ENCODE assay signal across 1 cellular context in genomic region chr10:118045842-118046490, GRCh38.
TF ChIP-seq lines count a peak whose summit lies in the region.

No MANE protein-coding gene starts in this region.

TF ChIP-seq in K562, 482 proteins besides CTCF, POLR2A, EP300 and RAD21 (continued from another document):
- TF ChIP-seq, protein P1, sequence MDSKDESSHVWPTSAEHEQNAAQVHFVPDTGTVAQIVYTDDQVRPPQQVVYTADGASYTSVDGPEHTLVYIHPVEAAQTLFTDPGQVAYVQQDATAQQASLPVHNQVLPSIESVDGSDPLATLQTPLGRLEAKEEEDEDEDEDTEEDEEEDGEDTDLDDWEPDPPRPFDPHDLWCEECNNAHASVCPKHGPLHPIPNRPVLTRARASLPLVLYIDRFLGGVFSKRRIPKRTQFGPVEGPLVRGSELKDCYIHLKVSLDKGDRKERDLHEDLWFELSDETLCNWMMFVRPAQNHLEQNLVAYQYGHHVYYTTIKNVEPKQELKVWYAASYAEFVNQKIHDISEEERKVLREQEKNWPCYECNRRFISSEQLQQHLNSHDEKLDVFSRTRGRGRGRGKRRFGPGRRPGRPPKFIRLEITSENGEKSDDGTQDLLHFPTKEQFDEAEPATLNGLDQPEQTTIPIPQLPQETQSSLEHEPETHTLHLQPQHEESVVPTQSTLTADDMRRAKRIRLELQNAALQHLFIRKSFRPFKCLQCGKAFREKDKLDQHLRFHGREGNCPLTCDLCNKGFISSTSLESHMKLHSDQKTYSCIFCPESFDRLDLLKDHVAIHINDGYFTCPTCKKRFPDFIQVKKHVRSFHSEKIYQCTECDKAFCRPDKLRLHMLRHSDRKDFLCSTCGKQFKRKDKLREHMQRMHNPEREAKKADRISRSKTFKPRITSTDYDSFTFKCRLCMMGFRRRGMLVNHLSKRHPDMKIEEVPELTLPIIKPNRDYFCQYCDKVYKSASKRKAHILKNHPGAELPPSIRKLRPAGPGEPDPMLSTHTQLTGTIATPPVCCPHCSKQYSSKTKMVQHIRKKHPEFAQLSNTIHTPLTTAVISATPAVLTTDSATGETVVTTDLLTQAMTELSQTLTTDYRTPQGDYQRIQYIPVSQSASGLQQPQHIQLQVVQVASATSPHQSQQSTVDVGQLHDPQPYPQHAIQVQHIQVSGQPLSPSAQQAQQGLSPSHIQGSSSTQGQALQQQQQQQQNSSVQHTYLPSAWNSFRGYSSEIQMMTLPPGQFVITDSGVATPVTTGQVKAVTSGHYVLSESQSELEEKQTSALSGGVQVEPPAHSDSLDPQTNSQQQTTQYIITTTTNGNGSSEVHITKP (IDR thresholded peaks at IDR 0.05; ENCODE audit: partially characterized antibody) = peak; percentile 6
- TF ChIP-seq DPF2 (IDR thresholded peaks at IDR 0.05) (no peak), COPS2 (conservative IDR thresholded peaks at IDR 0.05) (no peak), PHF20 (IDR thresholded peaks at IDR 0.05; ENCODE audit: partially characterized antibody) (peak; percentile 17), NR3C1 (CRISPR knock-in tag; IDR thresholded peaks at IDR 0.05) (peak; percentile 53; the same call in 1 of the 2 replicates), MAX (CRISPR knock-in tag; IDR thresholded peaks at IDR 0.05) (0 out of 2 replicates have a peak, but pooled peaks have one; percentile 20), CREB1 (IDR thresholded peaks at IDR 0.05) (no peak), CREB1 (CRISPR knock-in tag; IDR thresholded peaks at IDR 0.05) (0 out of 2 replicates have a peak, but pooled peaks have one; percentile 14), ZNF830 (CRISPR knock-in tag; IDR thresholded peaks at IDR 0.05) (0 out of 2 replicates have a peak, but pooled peaks have one; percentile 48), CGGBP1 (CRISPR knock-in tag; IDR thresholded peaks at IDR 0.05) (no peak), LCOR (CRISPR knock-in tag; IDR thresholded peaks at IDR 0.05) (peak; percentile 57; the same call in 1 of the 2 replicates), WHSC1 (IDR thresholded peaks at IDR 0.05; ENCODE audit: low read length) (no peak), ZNF584 (CRISPR knock-in tag; IDR thresholded peaks at IDR 0.05; ENCODE audit: low read depth) (no peak)
- TF ChIP-seq, protein P2, sequence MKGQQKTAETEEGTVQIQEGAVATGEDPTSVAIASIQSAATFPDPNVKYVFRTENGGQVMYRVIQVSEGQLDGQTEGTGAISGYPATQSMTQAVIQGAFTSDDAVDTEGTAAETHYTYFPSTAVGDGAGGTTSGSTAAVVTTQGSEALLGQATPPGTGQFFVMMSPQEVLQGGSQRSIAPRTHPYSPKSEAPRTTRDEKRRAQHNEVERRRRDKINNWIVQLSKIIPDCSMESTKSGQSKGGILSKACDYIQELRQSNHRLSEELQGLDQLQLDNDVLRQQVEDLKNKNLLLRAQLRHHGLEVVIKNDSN (CRISPR knock-in tag; IDR thresholded peaks at IDR 0.05) = peak; percentile 16; the same call in 1 of the 2 replicates
- TF ChIP-seq, protein P3, sequence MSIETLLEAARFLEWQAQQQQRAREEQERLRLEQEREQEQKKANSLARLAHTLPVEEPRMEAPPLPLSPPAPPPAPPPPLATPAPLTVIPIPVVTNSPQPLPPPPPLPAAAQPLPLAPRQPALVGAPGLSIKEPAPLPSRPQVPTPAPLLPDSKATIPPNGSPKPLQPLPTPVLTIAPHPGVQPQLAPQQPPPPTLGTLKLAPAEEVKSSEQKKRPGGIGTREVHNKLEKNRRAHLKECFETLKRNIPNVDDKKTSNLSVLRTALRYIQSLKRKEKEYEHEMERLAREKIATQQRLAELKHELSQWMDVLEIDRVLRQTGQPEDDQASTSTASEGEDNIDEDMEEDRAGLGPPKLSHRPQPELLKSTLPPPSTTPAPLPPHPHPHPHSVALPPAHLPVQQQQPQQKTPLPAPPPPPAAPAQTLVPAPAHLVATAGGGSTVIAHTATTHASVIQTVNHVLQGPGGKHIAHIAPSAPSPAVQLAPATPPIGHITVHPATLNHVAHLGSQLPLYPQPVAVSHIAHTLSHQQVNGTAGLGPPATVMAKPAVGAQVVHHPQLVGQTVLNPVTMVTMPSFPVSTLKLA (conservative IDR thresholded peaks at IDR 0.05) = 0 out of 4 replicates have a peak, but pooled peaks have one; percentile 28 to 43
